33 cellular contexts compared by ENCODE assay signal in the genomic region with DNA sequence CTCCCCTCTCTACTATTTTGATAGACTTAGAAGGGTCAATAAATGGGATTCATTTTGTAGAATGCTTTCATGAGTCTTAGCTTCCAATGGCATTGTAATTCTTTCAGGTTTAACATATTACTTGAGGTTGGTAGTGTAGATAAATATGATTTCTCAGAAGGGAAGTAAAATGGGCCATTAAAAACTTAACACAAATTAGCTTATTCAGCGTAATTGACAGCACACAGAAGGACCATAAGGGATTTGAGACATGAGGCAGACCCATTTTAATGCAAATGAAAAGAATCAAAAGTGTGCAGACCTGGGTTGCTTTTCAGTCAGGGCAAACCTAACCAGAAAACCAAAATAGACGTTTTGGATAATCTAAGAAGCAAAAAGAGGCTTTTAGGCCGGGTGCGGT.
"Had no signal": no experiment of that assay in that cellular context is flagged by ENCODE, and none has a peak within 500 bp of the region (broad histone marks: within the 10 kb centered on the region; RNA-seq: fewer than 3 reads in every experiment).

No MANE protein-coding gene starts in this region.

- H3K27me3 ChIP-seq: adrenal gland, body of pancreas, brain microvascular endothelial cell, breast epithelium had no signal

- FAIRE-seq: astrocyte, TTC549 had no signal

- H3K4me3 ChIP-seq: adrenal gland, body of pancreas, breast epithelium had no signal

- H3K9me3 ChIP-seq: adrenal gland, body of pancreas, breast epithelium had no signal

- H3K4me1 ChIP-seq: adrenal gland, body of pancreas, breast epithelium had no signal

- H3K36me3 ChIP-seq: adrenal gland, brain microvascular endothelial cell, breast epithelium had no signal

- DNase-seq: activated B cell treated with CpG ODN at 0.5 μM for 24 hours; activated CD4-positive, alpha-beta memory T cell treated with anti-CD3 and anti-CD28 coated beads for 36 hours; activated CD4-positive, alpha-beta T cell treated with anti-CD3 and anti-CD28 coated beads for 4 hours; activated CD4-positive, alpha-beta T cell treated with anti-CD3 and anti-CD28 coated beads, Interleukin-2, amount 10 ng/mL, durations not matched to agents 24 days and 14 days; activated CD4-positive, alpha-beta T cell treated with anti-CD3 and anti-CD28 coated beads, Interleukin-2, amount 50 U/mL, for 1 hour; activated CD4-positive, alpha-beta T cell treated with anti-CD3 and anti-CD28 coated beads, Interleukin-2, amount 50 U/mL, for 4 hours; activated CD4-positive, CD25-positive, alpha-beta regulatory T cell treated with anti-CD3 and anti-CD28 coated beads, Interleukin-2, amount 50 U/mL, for 72 hours; activated CD8-positive, alpha-beta memory T cell treated with anti-CD3 and anti-CD28 coated beads, Interleukin-2, amount 50 U/mL, for 4 hours; activated CD8-positive, alpha-beta T cell treated with anti-CD3 and anti-CD28 coated beads for 36 hours; activated effector memory CD4-positive, alpha-beta T cell treated with anti-CD3 and anti-CD28 coated beads, Interleukin-2, amount 50 U/mL, for 16 hours; activated gamma-delta T cell treated with Interleukin-2 at 50 U/mL for 16 hours; activated naive CD4-positive, alpha-beta T cell; activated naive CD4-positive, alpha-beta T cell treated with anti-CD3 and anti-CD28 coated beads for 36 hours; activated naive CD4-positive, alpha-beta T cell treated with anti-CD3 and anti-CD28 coated beads, Interleukin-2, amount 50 U/mL, for 16 hours; activated naive CD8-positive, alpha-beta T cell treated with anti-CD3 and anti-CD28 coated beads for 36 hours; activated T-cell treated with anti-CD3 and anti-CD28 coated beads for 4 hours; activated T-cell treated with anti-CD3 and anti-CD28 coated beads, Interleukin-2, amount 50 U/mL, for 1 hour; activated T-cell treated with anti-CD3 and anti-CD28 coated beads, Interleukin-2, amount 50 U/mL, for 4 hours; activated T-cell treated with anti-CD3 and anti-CD28 coated beads, Interleukin-2, amount 50 U/mL, for 72 hours; adrenal gland; amniotic stem cell; aorta; body of pancreas; brain microvascular endothelial cell; central memory CD4-positive, alpha-beta T cell; T-helper 2 cell; T-helper 9 cell had no signal

- H3K27ac ChIP-seq: adrenal gland, body of pancreas, brain microvascular endothelial cell, breast epithelium, VCaP had no signal

- ATAC-seq: activated CD8-positive, alpha-beta T cell treated with anti-CD3 and anti-CD28 coated beads for 36 hours; activated naive CD4-positive, alpha-beta T cell treated with anti-CD3 and anti-CD28 coated beads, Interleukin-2, amount 50 U/mL, for 72 hours; activated T-cell treated with anti-CD3 and anti-CD28 coated beads, Interleukin-2, amount 50 U/mL, for 4 hours; activated T-cell treated with anti-CD3 and anti-CD28 coated beads, Interleukin-2, amount 50 U/mL, for 72 hours; activated T-helper 17 cell treated with anti-CD3 and anti-CD28 coated beads, Interleukin-2, amount 50 U/mL, for 72 hours; body of pancreas had no signal
